Comparison of ENCODE assay signal across 3 cellular contexts in the genomic region with DNA sequence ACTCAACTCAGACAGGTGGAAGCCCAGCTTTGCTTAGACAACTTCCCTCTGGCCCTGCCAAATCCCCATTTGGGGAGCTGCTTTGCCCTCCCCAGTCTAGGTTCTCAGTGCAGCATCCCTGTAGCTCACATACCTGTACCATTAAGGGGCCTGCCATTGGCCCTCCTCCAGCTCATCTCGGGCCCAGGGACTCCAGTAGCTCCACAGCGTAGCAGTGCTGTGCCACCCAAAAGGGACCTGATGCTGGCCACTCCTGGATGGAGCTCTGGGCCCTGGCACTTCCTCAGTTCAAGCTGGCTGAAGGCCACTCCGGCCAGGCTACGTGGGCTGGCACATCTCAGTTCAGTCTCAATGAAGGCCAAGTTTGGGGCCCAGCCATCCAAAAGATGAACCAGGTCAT. TPM values are rescaled to one million over a fixed set of nuclear protein-coding genes. Genes with fewer than 3 reads are reported as not detected.
"Had no signal": no experiment of that assay in that cellular context is flagged by ENCODE, and none has a peak within 500 bp of the region (broad histone marks: within the 10 kb centered on the region; RNA-seq: fewer than 3 reads in every experiment).

No MANE protein-coding gene starts in this region.

- DNase-seq: GDM1, GF-D8 had no signal

- H3K4me3 ChIP-seq: GM12878 had no signal

- ATAC-seq: GM12878 had no signal

RNA-seq across cellular contexts. Expression of gene LRIT1, which starts 7.4 kb away (rescaled TPM):
- polyA plus RNA-seq: GM12878 had no signal

RNA-seq across cellular contexts. Expression of gene LRIT2, which starts 8.6 kb away (rescaled TPM):
- polyA plus RNA-seq: GM12878 had no signal

RNA-seq across cellular contexts. Expression of gene RGR, which starts 10.9 kb away (rescaled TPM):
- polyA plus RNA-seq: GM12878 had no signal
